Comparison of ENCODE assay signal across 1 cellular context in the genomic region with DNA sequence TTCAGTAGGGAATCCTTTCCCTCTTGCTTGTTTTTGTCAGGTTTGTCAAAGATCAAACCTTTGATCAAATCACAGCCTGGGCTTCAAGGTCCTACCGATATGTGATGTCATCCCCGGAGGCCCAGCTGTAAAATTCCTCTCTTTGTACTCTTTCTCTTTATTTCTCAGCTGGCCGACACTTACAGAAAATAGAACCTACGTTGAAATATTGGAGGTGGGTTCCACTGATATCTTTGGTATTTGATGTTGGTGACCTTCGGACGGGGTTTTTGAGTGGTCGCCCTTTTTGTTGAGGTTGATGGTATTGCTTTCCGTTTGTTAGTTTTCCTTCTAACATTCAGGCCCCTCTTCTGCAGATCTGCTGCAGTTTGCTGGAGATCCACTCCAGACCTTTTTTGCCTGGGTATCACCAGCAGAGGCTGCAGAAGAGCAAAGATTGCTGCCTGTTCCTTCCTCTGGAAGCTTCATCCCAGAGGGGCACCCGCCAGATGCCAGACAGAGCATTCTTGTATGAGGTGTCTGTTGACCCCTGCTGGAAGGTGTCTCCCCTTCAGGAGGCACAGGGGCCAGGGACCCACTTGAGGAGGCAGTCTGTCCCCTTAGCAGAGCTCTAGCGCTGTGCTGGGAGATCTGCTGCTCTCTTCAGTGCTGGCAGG.
A peak's percentile ranks its signal among the peaks of the same experiment; 100 is the strongest.
TF ChIP-seq lines count a peak whose summit lies in the region.
"Not testable (repeated sequence)": the region's sequence is repeated elsewhere in the genome, so short reads cannot be mapped to it uniquely, and the experiment has no call there.

No MANE protein-coding gene starts in this region.

TF ChIP-seq in HepG2, 621 proteins besides CTCF, POLR2A, EP300 and RAD21 (continued from another document and continues in another):
- TF ChIP-seq, protein P1, sequence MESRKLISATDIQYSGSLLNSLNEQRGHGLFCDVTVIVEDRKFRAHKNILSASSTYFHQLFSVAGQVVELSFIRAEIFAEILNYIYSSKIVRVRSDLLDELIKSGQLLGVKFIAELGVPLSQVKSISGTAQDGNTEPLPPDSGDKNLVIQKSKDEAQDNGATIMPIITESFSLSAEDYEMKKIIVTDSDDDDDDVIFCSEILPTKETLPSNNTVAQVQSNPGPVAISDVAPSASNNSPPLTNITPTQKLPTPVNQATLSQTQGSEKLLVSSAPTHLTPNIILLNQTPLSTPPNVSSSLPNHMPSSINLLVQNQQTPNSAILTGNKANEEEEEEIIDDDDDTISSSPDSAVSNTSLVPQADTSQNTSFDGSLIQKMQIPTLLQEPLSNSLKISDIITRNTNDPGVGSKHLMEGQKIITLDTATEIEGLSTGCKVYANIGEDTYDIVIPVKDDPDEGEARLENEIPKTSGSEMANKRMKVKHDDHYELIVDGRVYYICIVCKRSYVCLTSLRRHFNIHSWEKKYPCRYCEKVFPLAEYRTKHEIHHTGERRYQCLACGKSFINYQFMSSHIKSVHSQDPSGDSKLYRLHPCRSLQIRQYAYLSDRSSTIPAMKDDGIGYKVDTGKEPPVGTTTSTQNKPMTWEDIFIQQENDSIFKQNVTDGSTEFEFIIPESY (CRISPR knock-in tag; IDR thresholded peaks at IDR 0.05) = peak; percentile 55
- TF ChIP-seq ZNF17 (CRISPR knock-in tag; IDR thresholded peaks at IDR 0.05) (peak; percentile 98), ZNF292 (CRISPR knock-in tag; IDR thresholded peaks at IDR 0.05; ENCODE audit: borderline replicate concordance, low read depth) (peak; percentile 79; the same call in 1 of the 2 replicates), YEATS4 (CRISPR knock-in tag; IDR thresholded peaks at IDR 0.05; ENCODE audit: borderline replicate concordance) (peak; percentile 57), ZNF543 (CRISPR knock-in tag; IDR thresholded peaks at IDR 0.05) (0 out of 2 replicates have a peak, but pooled peaks have one; percentile 38), ZNF777 (CRISPR knock-in tag; IDR thresholded peaks at IDR 0.05) (0 out of 2 replicates have a peak, but pooled peaks have one; percentile 10), ZNF430 (CRISPR knock-in tag; IDR thresholded peaks at IDR 0.05) (0 out of 2 replicates have a peak, but pooled peaks have one; percentile 58), SATB2 (CRISPR knock-in tag; IDR thresholded peaks at IDR 0.05) (0 out of 2 replicates have a peak, but pooled peaks have one; percentile 38), NFKBIZ (CRISPR knock-in tag; IDR thresholded peaks at IDR 0.05) (peak; percentile 61; the same call in 1 of the 2 replicates), ZFX (CRISPR knock-in tag; IDR thresholded peaks at IDR 0.05; ENCODE audit: low read depth) (peak; percentile 52), YEATS2 (CRISPR knock-in tag; IDR thresholded peaks at IDR 0.05; ENCODE audit: borderline replicate concordance) (peak; percentile 31; the same call in 1 of the 2 replicates), ZNF335 (CRISPR knock-in tag; IDR thresholded peaks at IDR 0.05) (0 out of 2 replicates have a peak, but pooled peaks have one; percentile 33), KLF6 (CRISPR knock-in tag; IDR thresholded peaks at IDR 0.05) (peak; percentile 27; the same call in 1 of the 2 replicates), SNAI1 (CRISPR knock-in tag; IDR thresholded peaks at IDR 0.05; ENCODE audit: borderline replicate concordance) (0 out of 2 replicates have a peak, but pooled peaks have one; percentile 56), LCORL (CRISPR knock-in tag; IDR thresholded peaks at IDR 0.05) (peak; percentile 73; the same call in 1 of the 2 replicates), SRY (CRISPR knock-in tag; IDR thresholded peaks at IDR 0.05) (0 out of 2 replicates have a peak, but pooled peaks have one; percentile 44), MED13 (CRISPR knock-in tag; IDR thresholded peaks at IDR 0.05) (0 out of 2 replicates have a peak, but pooled peaks have one; percentile 22), PHF21A (CRISPR knock-in tag; IDR thresholded peaks at IDR 0.05) (peak; percentile 90), ZNF546 (CRISPR knock-in tag; conservative IDR thresholded peaks at IDR 0.05) (0 out of 2 replicates have a peak, but pooled peaks have one; percentile 12), PHF8 (CRISPR knock-in tag; IDR thresholded peaks at IDR 0.05) (peak; percentile 60), XRCC5 (optimal IDR thresholded peaks at IDR 0.05; ENCODE audit: low read length) (peak; percentile 24), ZMAT3 (CRISPR knock-in tag; conservative IDR thresholded peaks at IDR 0.05) (0 out of 2 replicates have a peak, but pooled peaks have one; percentile 20), MIXL1 (CRISPR knock-in tag; IDR thresholded peaks at IDR 0.05) (peak; percentile 25; the same call in 1 of the 2 replicates), ZFY (CRISPR knock-in tag; IDR thresholded peaks at IDR 0.05) (peak; percentile 62), ZNF607 (CRISPR knock-in tag; IDR thresholded peaks at IDR 0.05; ENCODE audit: borderline replicate concordance) (peak; percentile 65; the same call in 1 of the 2 replicates), IRF2 (CRISPR knock-in tag; IDR thresholded peaks at IDR 0.05) (peak; percentile 68; the same call in 1 of the 2 replicates), FOXO1 (CRISPR knock-in tag; IDR thresholded peaks at IDR 0.05) (0 out of 2 replicates have a peak, but pooled peaks have one; percentile 36), TBX2 (CRISPR knock-in tag; IDR thresholded peaks at IDR 0.05; ENCODE audit: borderline replicate concordance) (peak; percentile 77), CREM (IDR thresholded peaks at IDR 0.05) (peak; percentile 63), ATF7 (IDR thresholded peaks at IDR 0.05) (peak; percentile 64), MED1 (CRISPR knock-in tag; IDR thresholded peaks at IDR 0.05) (peak; percentile 67)
- TF ChIP-seq, protein P2, sequence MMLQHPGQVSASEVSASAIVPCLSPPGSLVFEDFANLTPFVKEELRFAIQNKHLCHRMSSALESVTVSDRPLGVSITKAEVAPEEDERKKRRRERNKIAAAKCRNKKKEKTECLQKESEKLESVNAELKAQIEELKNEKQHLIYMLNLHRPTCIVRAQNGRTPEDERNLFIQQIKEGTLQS (CRISPR knock-in tag; IDR thresholded peaks at IDR 0.05) = peak; percentile 68
- TF ChIP-seq, protein P3, sequence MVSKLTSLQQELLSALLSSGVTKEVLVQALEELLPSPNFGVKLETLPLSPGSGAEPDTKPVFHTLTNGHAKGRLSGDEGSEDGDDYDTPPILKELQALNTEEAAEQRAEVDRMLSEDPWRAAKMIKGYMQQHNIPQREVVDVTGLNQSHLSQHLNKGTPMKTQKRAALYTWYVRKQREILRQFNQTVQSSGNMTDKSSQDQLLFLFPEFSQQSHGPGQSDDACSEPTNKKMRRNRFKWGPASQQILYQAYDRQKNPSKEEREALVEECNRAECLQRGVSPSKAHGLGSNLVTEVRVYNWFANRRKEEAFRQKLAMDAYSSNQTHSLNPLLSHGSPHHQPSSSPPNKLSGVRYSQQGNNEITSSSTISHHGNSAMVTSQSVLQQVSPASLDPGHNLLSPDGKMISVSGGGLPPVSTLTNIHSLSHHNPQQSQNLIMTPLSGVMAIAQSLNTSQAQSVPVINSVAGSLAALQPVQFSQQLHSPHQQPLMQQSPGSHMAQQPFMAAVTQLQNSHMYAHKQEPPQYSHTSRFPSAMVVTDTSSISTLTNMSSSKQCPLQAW (CRISPR knock-in tag; IDR thresholded peaks at IDR 0.05) = peak; percentile 84; the same call in 1 of the 2 replicates
- TF ChIP-seq, protein P4, sequence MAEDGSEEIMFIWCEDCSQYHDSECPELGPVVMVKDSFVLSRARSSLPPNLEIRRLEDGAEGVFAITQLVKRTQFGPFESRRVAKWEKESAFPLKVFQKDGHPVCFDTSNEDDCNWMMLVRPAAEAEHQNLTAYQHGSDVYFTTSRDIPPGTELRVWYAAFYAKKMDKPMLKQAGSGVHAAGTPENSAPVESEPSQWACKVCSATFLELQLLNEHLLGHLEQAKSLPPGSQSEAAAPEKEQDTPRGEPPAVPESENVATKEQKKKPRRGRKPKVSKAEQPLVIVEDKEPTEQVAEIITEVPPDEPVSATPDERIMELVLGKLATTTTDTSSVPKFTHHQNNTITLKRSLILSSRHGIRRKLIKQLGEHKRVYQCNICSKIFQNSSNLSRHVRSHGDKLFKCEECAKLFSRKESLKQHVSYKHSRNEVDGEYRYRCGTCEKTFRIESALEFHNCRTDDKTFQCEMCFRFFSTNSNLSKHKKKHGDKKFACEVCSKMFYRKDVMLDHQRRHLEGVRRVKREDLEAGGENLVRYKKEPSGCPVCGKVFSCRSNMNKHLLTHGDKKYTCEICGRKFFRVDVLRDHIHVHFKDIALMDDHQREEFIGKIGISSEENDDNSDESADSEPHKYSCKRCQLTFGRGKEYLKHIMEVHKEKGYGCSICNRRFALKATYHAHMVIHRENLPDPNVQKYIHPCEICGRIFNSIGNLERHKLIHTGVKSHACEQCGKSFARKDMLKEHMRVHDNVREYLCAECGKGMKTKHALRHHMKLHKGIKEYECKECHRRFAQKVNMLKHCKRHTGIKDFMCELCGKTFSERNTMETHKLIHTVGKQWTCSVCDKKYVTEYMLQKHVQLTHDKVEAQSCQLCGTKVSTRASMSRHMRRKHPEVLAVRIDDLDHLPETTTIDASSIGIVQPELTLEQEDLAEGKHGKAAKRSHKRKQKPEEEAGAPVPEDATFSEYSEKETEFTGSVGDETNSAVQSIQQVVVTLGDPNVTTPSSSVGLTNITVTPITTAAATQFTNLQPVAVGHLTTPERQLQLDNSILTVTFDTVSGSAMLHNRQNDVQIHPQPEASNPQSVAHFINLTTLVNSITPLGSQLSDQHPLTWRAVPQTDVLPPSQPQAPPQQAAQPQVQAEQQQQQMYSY (CRISPR knock-in tag; IDR thresholded peaks at IDR 0.05) = 0 out of 2 replicates have a peak, but pooled peaks have one; percentile 27
- TF ChIP-seq, protein P5, sequence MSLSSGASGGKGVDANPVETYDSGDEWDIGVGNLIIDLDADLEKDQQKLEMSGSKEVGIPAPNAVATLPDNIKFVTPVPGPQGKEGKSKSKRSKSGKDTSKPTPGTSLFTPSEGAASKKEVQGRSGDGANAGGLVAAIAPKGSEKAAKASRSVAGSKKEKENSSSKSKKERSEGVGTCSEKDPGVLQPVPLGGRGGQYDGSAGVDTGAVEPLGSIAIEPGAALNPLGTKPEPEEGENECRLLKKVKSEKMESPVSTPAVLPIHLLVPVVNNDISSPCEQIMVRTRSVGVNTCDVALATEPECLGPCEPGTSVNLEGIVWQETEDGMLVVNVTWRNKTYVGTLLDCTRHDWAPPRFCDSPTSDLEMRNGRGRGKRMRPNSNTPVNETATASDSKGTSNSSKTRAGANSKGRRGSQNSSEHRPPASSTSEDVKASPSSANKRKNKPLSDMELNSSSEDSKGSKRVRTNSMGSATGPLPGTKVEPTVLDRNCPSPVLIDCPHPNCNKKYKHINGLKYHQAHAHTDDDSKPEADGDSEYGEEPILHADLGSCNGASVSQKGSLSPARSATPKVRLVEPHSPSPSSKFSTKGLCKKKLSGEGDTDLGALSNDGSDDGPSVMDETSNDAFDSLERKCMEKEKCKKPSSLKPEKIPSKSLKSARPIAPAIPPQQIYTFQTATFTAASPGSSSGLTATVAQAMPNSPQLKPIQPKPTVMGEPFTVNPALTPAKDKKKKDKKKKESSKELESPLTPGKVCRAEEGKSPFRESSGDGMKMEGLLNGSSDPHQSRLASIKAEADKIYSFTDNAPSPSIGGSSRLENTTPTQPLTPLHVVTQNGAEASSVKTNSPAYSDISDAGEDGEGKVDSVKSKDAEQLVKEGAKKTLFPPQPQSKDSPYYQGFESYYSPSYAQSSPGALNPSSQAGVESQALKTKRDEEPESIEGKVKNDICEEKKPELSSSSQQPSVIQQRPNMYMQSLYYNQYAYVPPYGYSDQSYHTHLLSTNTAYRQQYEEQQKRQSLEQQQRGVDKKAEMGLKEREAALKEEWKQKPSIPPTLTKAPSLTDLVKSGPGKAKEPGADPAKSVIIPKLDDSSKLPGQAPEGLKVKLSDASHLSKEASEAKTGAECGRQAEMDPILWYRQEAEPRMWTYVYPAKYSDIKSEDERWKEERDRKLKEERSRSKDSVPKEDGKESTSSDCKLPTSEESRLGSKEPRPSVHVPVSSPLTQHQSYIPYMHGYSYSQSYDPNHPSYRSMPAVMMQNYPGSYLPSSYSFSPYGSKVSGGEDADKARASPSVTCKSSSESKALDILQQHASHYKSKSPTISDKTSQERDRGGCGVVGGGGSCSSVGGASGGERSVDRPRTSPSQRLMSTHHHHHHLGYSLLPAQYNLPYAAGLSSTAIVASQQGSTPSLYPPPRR (CRISPR knock-in tag; IDR thresholded peaks at IDR 0.05; ENCODE audit: borderline replicate concordance) = peak; percentile 70
- TF ChIP-seq LCORL (IDR thresholded peaks at IDR 0.05); CREM (CRISPR knock-in tag; IDR thresholded peaks at IDR 0.05); ATF7 (CRISPR knock-in tag; IDR thresholded peaks at IDR 0.05): not testable (repeated sequence)
- TF ChIP-seq, protein P6, sequence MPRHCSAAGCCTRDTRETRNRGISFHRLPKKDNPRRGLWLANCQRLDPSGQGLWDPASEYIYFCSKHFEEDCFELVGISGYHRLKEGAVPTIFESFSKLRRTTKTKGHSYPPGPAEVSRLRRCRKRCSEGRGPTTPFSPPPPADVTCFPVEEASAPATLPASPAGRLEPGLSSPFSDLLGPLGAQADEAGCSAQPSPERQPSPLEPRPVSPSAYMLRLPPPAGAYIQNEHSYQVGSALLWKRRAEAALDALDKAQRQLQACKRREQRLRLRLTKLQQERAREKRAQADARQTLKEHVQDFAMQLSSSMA (CRISPR knock-in tag; IDR thresholded peaks at IDR 0.05) = 0 out of 2 replicates have a peak, but pooled peaks have one; percentile 20
- TF ChIP-seq, protein P7, sequence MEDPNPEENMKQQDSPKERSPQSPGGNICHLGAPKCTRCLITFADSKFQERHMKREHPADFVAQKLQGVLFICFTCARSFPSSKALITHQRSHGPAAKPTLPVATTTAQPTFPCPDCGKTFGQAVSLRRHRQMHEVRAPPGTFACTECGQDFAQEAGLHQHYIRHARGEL (CRISPR knock-in tag; IDR thresholded peaks at IDR 0.05) = 0 out of 2 replicates have a peak, but pooled peaks have one; percentile 57
- TF ChIP-seq, protein P8, sequence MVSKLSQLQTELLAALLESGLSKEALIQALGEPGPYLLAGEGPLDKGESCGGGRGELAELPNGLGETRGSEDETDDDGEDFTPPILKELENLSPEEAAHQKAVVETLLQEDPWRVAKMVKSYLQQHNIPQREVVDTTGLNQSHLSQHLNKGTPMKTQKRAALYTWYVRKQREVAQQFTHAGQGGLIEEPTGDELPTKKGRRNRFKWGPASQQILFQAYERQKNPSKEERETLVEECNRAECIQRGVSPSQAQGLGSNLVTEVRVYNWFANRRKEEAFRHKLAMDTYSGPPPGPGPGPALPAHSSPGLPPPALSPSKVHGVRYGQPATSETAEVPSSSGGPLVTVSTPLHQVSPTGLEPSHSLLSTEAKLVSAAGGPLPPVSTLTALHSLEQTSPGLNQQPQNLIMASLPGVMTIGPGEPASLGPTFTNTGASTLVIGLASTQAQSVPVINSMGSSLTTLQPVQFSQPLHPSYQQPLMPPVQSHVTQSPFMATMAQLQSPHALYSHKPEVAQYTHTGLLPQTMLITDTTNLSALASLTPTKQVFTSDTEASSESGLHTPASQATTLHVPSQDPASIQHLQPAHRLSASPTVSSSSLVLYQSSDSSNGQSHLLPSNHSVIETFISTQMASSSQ (IDR thresholded peaks at IDR 0.05; ENCODE audit: low read depth) = not testable (repeated sequence)
- TF ChIP-seq, protein P8 (CRISPR knock-in tag; IDR thresholded peaks at IDR 0.05; ENCODE audit: borderline replicate concordance) = peak; percentile 68; the same call in 1 of the 2 replicates
